33 cellular contexts compared by ENCODE assay signal in the genomic region with DNA sequence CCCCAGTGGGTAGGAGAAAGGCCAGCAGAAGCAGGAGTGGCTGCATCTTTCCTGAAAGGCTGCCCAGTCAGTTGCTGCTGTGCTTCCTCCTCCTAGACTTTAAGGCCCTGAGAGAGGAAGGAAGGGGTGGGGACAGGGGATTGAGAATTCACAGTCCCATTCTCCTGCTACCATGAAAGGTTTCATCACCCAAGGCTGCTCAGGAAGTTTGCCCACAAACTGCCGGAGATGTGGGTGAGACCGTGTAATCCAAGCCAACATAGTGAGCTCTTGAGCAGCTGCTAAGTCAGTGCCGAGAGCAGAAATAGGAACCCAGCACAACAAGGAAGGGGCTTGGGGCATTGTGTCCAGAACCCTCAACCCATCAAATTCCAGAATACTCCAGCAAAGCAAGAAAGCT. TPM values are rescaled to one million over a fixed set of nuclear protein-coding genes. Genes with fewer than 3 reads are reported as not detected.
DNase-seq lines count a peak whose midpoint lies in the region; ATAC-seq, FAIRE-seq and TF ChIP-seq lines count a peak whose summit lies in the region.
"Had no signal": no experiment of that assay in that cellular context is flagged by ENCODE, and none has a peak within 500 bp of the region (broad histone marks: within the 10 kb centered on the region; RNA-seq: fewer than 3 reads in every experiment).

A gene with protein sequence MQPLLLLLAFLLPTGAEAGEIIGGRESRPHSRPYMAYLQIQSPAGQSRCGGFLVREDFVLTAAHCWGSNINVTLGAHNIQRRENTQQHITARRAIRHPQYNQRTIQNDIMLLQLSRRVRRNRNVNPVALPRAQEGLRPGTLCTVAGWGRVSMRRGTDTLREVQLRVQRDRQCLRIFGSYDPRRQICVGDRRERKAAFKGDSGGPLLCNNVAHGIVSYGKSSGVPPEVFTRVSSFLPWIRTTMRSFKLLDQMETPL (minus strand): TSS at position 73 of the 400 bp plus-strand sequence. CDS start 27 bp downstream, at position 46.

- no peak within 1 kb of the TSS for H4K5ac ChIP-seq in H1 (ENCODE audit: insufficient read length, low read depth, low read length)

- 84% methylated on average over 3 of the region's 3 CpGs; no CpG with 5 or more reads in 1 of the 2 experiments for WGBS in H1 (ENCODE audit: extremely low coverage in 1 of 2, insufficient coverage in 1 of 2, insufficient read length in 1 of 2, insufficient replicate concordance in 2 of 2, low coverage in 1 of 2, low lambda C conversion rate in 2 of 2, missing lambda C conversion rate in 1 of 2), 2 experiments

- H2BK12ac ChIP-seq in H1 (ENCODE audit: low read depth, low read length) = no peak within 1 kb of the TSS

- POLR2A ChIA-PET in H1 (lab: Charles Lee; ENCODE audit: partially characterized antibody) = no interaction called here
- POLR2A ChIA-PET in CD4-positive, alpha-beta T cell (lab: Charles Lee) = no interaction called here

- H3K36me3 ChIP-seq in H1 (ENCODE audit: control insufficient read depth in 2 of 4, insufficient read depth in 4 of 4, low read length in 3 of 4) (no peaks in the 10 kb centered on the region), uterus (no peaks in the 10 kb centered on the region)
- H3K36me3 ChIP-seq: tibial nerve had no signal

- no peak for TF ChIP-seq RAD21 in H1 (IDR thresholded peaks at IDR 0.05 in 1 of 2, conservative IDR thresholded peaks at IDR 0.05 in 1 of 2; ENCODE audit: low read depth in 2 of 2, low read length in 2 of 2)

- CTCF ChIA-PET in H1 (lab: Charles Lee; ENCODE audit: partially characterized antibody) = no interaction called here
- CTCF ChIA-PET in CD4-positive, alpha-beta T cell (lab: Charles Lee) = no interaction called here

- no peak for ATAC-seq in CD4-positive, alpha-beta T cell (ENCODE audit: poor library complexity)
- ATAC-seq: A549; HCT116; natural killer cell treated with Interleukin-12 subunit alpha and Interleukin-12 subunit beta and Interleukin-15 and Interleukin-18, amount 100 ng/mL, for 72 hours; PC-3 had no signal

- H3K27me3 ChIP-seq in HL-60 (ENCODE audit: insufficient read depth, poor library complexity, severe bottlenecking) (no peaks in the 10 kb centered on the region), H1 (replicated peaks in 1 of 4; ENCODE audit: control insufficient read depth in 3 of 4, extremely low read depth in 1 of 4, insufficient read depth in 3 of 4, low read length in 3 of 4) (no peaks in the 10 kb centered on the region), uterus (no peaks in the 10 kb centered on the region)
- no peaks in the 10 kb centered on the region for H3K27me3 ChIP-seq in CD4-positive, alpha-beta T cell (ENCODE audit: control insufficient read depth, insufficient read depth, low read length)
- H3K27me3 ChIP-seq: tibial nerve had no signal

- H3K27ac ChIP-seq in HL-60 (replicated peaks) (peak within 1 kb of the TSS; percentile 85), H1 (ENCODE audit: low read depth, low read length) (no peak within 1 kb of the TSS), uterus (no peak within 1 kb of the TSS)
- no peak within 1 kb of the TSS for H3K27ac ChIP-seq in CD4-positive, alpha-beta T cell (ENCODE audit: low read depth, low read length)
- H3K27ac ChIP-seq: A549, KMS-11, tibial nerve had no signal

- intact Hi-C loops in CD4-positive, alpha-beta T cell (cut with DNase I, micrococcal nuclease) = no loop called here
- intact Hi-C loops in uterus (cut with DNase I; ENCODE audit: low total_unique reads) = no loop called here

- no peak within 1 kb of the TSS for H3K4me3 Mint-ChIP-seq in CD4-positive, alpha-beta T cell
- H3K4me3 Mint-ChIP-seq: activated naive CD4-positive, alpha-beta T cell treated with anti-CD3 and anti-CD28 coated beads, Interleukin-2, amount 10 ng/mL, durations not matched to agents 7 days and 5 days; natural killer cell treated with Interleukin-12 subunit alpha and Interleukin-12 subunit beta and Interleukin-15 and Interleukin-18, amount 100 ng/mL, for 72 hours had no signal

- H4K91ac ChIP-seq in H1 (replicated peaks; ENCODE audit: insufficient read length, low read length) = no peak within 1 kb of the TSS

- H2AK5ac ChIP-seq in H1 (ENCODE audit: low read depth, low read length) = no peak within 1 kb of the TSS

- no peak within 1 kb of the TSS for H3K9ac ChIP-seq in H1 (replicated peaks in 1 of 4; ENCODE audit: extremely low read depth in 1 of 4, low read depth in 3 of 4, low read length in 3 of 4)
- H3K9ac ChIP-seq: KMS-11 had no signal

- DNase-seq in AML-193 (lab: John Stamatoyannopoulos, UW) = peak; percentile 97
- DNase-seq in HL-60 (ENCODE audit: low read depth in 1 of 2, low spot score in 1 of 2) = peak; percentile 89 to 96
- peak; percentile 86 for DNase-seq in NOMO-1 treated with dmso at 0.1 percent for 144 hours (lab: John Stamatoyannopoulos, UW; ENCODE audit: unreplicated experiment)
- DNase-seq in H1 (ENCODE audit: low read depth in 1 of 2, low spot score in 2 of 2) = no peak
- DNase-seq in CD4-positive, alpha-beta T cell = no peak
- no peak for DNase-seq in NCI-H774 (lab: John Stamatoyannopoulos, UW)
- DNase-seq in uterus = no peak
- DNase-seq in mucosa of gallbladder (ENCODE audit: low spot score) = no peak
- DNase-seq: activated CD4-positive, alpha-beta T cell treated with anti-CD3 and anti-CD28 coated beads, Interleukin-2, amount 50 U/mL, for 4 hours; activated CD8-positive, alpha-beta memory T cell treated with anti-CD3 and anti-CD28 coated beads, Interleukin-2, amount 50 U/mL, for 48 hours; activated naive CD4-positive, alpha-beta T cell treated with anti-CD3 and anti-CD28 coated beads, Interleukin-2, amount 10 ng/mL, durations not matched to agents 7 days and 5 days; COR-L47; DMS53; effector CD4-positive, alpha-beta T cell; islet precursor cell; NCI-H1092 treated with DMSO at 0.1 percent for 48 hours; NCI-H2029 treated with DMSO at 0.1 percent for 48 hours; NCI-H2227 treated with DMSO at 0.1 percent for 48 hours; NCI-H748 treated with DMSO at 0.1 percent for 48 hours; PC-3; stimulated activated CD4-positive, alpha-beta T cell treated with anti-CD3 and anti-CD28 coated beads, Interleukin-1b, Interleukin-23, amount 100 ng/mL, for 48 hours had no signal

- H3K79me2 ChIP-seq in H1 (ENCODE audit: control insufficient read depth in 1 of 2, insufficient read depth in 2 of 2, low read length in 2 of 2) = no peaks in the 10 kb centered on the region

- FAIRE-seq in H1 (lab: Jason Lieb, UNC) = no peak
- FAIRE-seq: A549, G401.6, HTR-8/SVneo had no signal

- peaks cover 0 to 5% (median 0%) of the 10 kb centered on the region in 4 experiments; a peak in 1 of 7 replicates for H3K4me1 ChIP-seq in H1 (replicated peaks in 1 of 4; ENCODE audit: control insufficient read depth in 3 of 4, insufficient read depth in 4 of 4, low read length in 3 of 4)
- H3K4me1 ChIP-seq in uterus = no peaks in the 10 kb centered on the region
- H3K4me1 ChIP-seq: A549, tibial nerve had no signal

- H3K9me3 ChIP-seq in H1 (ENCODE audit: insufficient read depth in 2 of 2, low read depth in 1 of 2, low read length in 1 of 2) = peaks cover 17 to 18% of the 10 kb centered on the region in 2 experiments; a peak in 2 of 4 replicates
- no peaks in the 10 kb centered on the region for H3K9me3 ChIP-seq in CD4-positive, alpha-beta T cell (ENCODE audit: control insufficient read depth, low read length)
- no peaks in the 10 kb centered on the region for H3K9me3 ChIP-seq in uterus
- H3K9me3 ChIP-seq: A549 had no signal

- no peaks in the 10 kb centered on the region for H3K27me3 Mint-ChIP-seq in CD4-positive, alpha-beta T cell

- H3K79me1 ChIP-seq in H1 (ENCODE audit: low read depth, low read length) = no peaks in the 10 kb centered on the region

- no peak within 1 kb of the TSS for H3K4me2 ChIP-seq in H1 (ENCODE audit: insufficient read depth in 1 of 2, low read depth in 2 of 2, low read length in 2 of 2)
- H3K4me2 ChIP-seq: A549, KMS-11, smooth muscle cell had no signal

- TF ChIP-seq EP300 in H1 (IDR thresholded peaks at IDR 0.05; ENCODE audit: borderline replicate concordance in 1 of 2, low read depth in 2 of 2, low read length in 2 of 2) = no peak

- TF ChIP-seq POLR2A in H1 (IDR thresholded peaks at IDR 0.05; ENCODE audit: control extremely low read depth in 1 of 2, low read depth in 2 of 2, low read length in 2 of 2) (no peak), uterus (IDR thresholded peaks at IDR 0.05) (no peak)

- no peak within 1 kb of the TSS for H2BK5ac ChIP-seq in H1 (ENCODE audit: low read depth, low read length)

- H3K4me3 ChIP-seq in HL-60 (replicated peaks; ENCODE audit: insufficient read depth, low read length) = peak within 1 kb of the TSS; percentile 52
- H3K4me3 ChIP-seq in H1 (ENCODE audit: extremely low read depth in 1 of 4, insufficient read depth in 2 of 4, low read depth in 3 of 4, low read length in 4 of 4) = no peak within 1 kb of the TSS
- no peak within 1 kb of the TSS for H3K4me3 ChIP-seq in uterus
- H3K4me3 ChIP-seq: A549, smooth muscle cell, tibial nerve had no signal

- no peaks in the 10 kb centered on the region; the same call in 1 of the 2 replicates for H3K23me2 ChIP-seq in H1 (ENCODE audit: low read depth, low read length)

- no peak within 1 kb of the TSS for H4K8ac ChIP-seq in H1 (ENCODE audit: extremely low read depth, insufficient read depth, low read length)

- H2AFZ ChIP-seq in H1 (ENCODE audit: low read length) = no peak within 1 kb of the TSS

- no peak within 1 kb of the TSS for H3K14ac ChIP-seq in H1 (ENCODE audit: insufficient read length)

- no peak within 1 kb of the TSS for H3K18ac ChIP-seq in H1 (ENCODE audit: extremely low read depth, low read length)

- no peak within 1 kb of the TSS for H2BK120ac ChIP-seq in H1 (replicated peaks; ENCODE audit: low read depth, low read length)

- H3K4ac ChIP-seq in H1 (replicated peaks; ENCODE audit: insufficient read length, low read depth, low read length) = no peak within 1 kb of the TSS

- no peak within 1 kb of the TSS for H3K27ac Mint-ChIP-seq in CD4-positive, alpha-beta T cell
- H3K27ac Mint-ChIP-seq: activated naive CD4-positive, alpha-beta T cell treated with anti-CD3 and anti-CD28 coated beads, Interleukin-2, amount 10 ng/mL, durations not matched to agents 7 days and 5 days; natural killer cell treated with Interleukin-12 subunit alpha and Interleukin-12 subunit beta and Interleukin-15 and Interleukin-18, amount 100 ng/mL, for 72 hours had no signal

- no peak within 1 kb of the TSS for H2BK20ac ChIP-seq in H1 (ENCODE audit: low read length)

- 0 out of 2 replicates have a peak within 1 kb of the TSS, but pooled peaks have one; percentile 18 for H2BK15ac ChIP-seq in H1 (ENCODE audit: low read length)

- no peak within 1 kb of the TSS for H3K56ac ChIP-seq in H1 (replicated peaks; ENCODE audit: insufficient read length, low read depth, low read length)

- H3K9me3 Mint-ChIP-seq in CD4-positive, alpha-beta T cell = no peaks in the 10 kb centered on the region
- H3K9me3 Mint-ChIP-seq: activated naive CD4-positive, alpha-beta T cell treated with anti-CD3 and anti-CD28 coated beads, Interleukin-2, amount 10 ng/mL, durations not matched to agents 7 days and 5 days; natural killer cell treated with Interleukin-12 subunit alpha and Interleukin-12 subunit beta and Interleukin-15 and Interleukin-18, amount 100 ng/mL, for 72 hours had no signal

- H3K23ac ChIP-seq in H1 (ENCODE audit: insufficient read length) = no peak within 1 kb of the TSS

- TF ChIP-seq CTCF in HL-60 (IDR thresholded peaks at IDR 0.05; ENCODE audit: insufficient read depth, low read length) = no peak
- no peak for TF ChIP-seq CTCF in H1 (IDR thresholded peaks at IDR 0.05; ENCODE audit: control extremely low read depth in 1 of 3, insufficient read depth in 1 of 3, low read depth in 1 of 3, low read length in 3 of 3)
- no peak for TF ChIP-seq CTCF in CD4-positive, alpha-beta T cell (IDR thresholded peaks at IDR 0.05)
- TF ChIP-seq CTCF in uterus (IDR thresholded peaks at IDR 0.05) = no peak

- H3K4me1 Mint-ChIP-seq in CD4-positive, alpha-beta T cell (ENCODE audit: low read depth) = no peaks in the 10 kb centered on the region

- H4K20me1 ChIP-seq in H1 (replicated peaks in 1 of 2; ENCODE audit: control insufficient read depth in 1 of 2, insufficient read depth in 2 of 2, low read length in 2 of 2) = no peaks in the 10 kb centered on the region

- H3K36me3 Mint-ChIP-seq in CD4-positive, alpha-beta T cell (ENCODE audit: low read depth) = no peaks in the 10 kb centered on the region
- H3K36me3 Mint-ChIP-seq: activated naive CD4-positive, alpha-beta T cell treated with anti-CD3 and anti-CD28 coated beads, Interleukin-2, amount 10 ng/mL, durations not matched to agents 7 days and 5 days; natural killer cell treated with Interleukin-12 subunit alpha and Interleukin-12 subunit beta and Interleukin-15 and Interleukin-18, amount 100 ng/mL, for 72 hours had no signal

RNA-seq across cellular contexts. Expression of the gene that starts here (rescaled TPM):
- not detected in 2 replicates for total RNA-seq in H1 (2021; fragmentation: NEBNext Ultra II Directional; extraction: Animal tissue kit (Norgen Biotek cat#: 25700))
- not detected in 2 replicates for polyA plus RNA-seq in H1 (2011; rRNA removed)
- not detected for polyA plus RNA-seq in H1 (2011; cell fraction: cytosol; rRNA removed)
- polyA plus RNA-seq in H1 (2011; cell fraction: nucleus; rRNA removed) = not detected
- not detected in 4 replicates for polyA plus RNA-seq in H1 (2012, experiment 1 of 2)
- not detected for polyA plus RNA-seq in H1 (2012, experiment 2 of 2)
- not detected for polyA plus RNA-seq in H1 (2013, experiment 1 of 2)
- not detected for polyA plus RNA-seq in H1 (2013, experiment 2 of 2)
- polyA minus RNA-seq in H1 (2011; rRNA and poly(A)+ RNA removed) = not detected in 2 replicates
- polyA minus RNA-seq in H1 (2011; cell fraction: cytosol; rRNA and poly(A)+ RNA removed) = not detected
- polyA minus RNA-seq in H1 (2011; cell fraction: nucleus; rRNA and poly(A)+ RNA removed) = not detected
- not detected for total RNA-seq in CD4-positive, alpha-beta T cell
- total RNA-seq in uterus (1 to 10 TPM in 2 of 4 donors, not detected in 2; 1.9 to 4.0 TPM), mucosa of gallbladder (4.9 TPM)
- total RNA-seq: bronchial epithelial cell; epithelial cell of proximal tubule; natural killer cell treated with Interleukin-12 subunit alpha and Interleukin-12 subunit beta and Interleukin-15 and Interleukin-18, amount 100 ng/mL, for 72 hours; osteocyte; PC-3; renal cortical epithelial cell; smooth muscle cell had no signal
- polyA plus RNA-seq: A549, smooth muscle cell had no signal

Comparison
In these comparisons a context has a peak if more than half of its experiments do, and no peak if none do; other contexts are left out.
1. DNase-seq: peak in AML-193 (2 of 2), HL-60 (2 of 2) and NOMO-1 treated with dmso at 0.1 percent for 144 hours (single experiment); none in H1 (0 of 2), CD4-positive, alpha-beta T cell (0 of 10), NCI-H774 (single experiment), uterus (0 of 2) and mucosa of gallbladder (single experiment).